Comparison of ENCODE assay signal across 14 cellular contexts in genomic region chr11:47183969-47184368, GRCh38. TPM values are rescaled to one million over a fixed set of nuclear protein-coding genes. Genes with fewer than 3 reads are reported as not detected.
DNase-seq lines count a peak whose midpoint lies in the region; ATAC-seq and TF ChIP-seq lines count a peak whose summit lies in the region.
"Had no signal": no experiment of that assay in that cellular context is flagged by ENCODE, and none has a peak within 500 bp of the region (broad histone marks: within the 10 kb centered on the region; RNA-seq: fewer than 3 reads in every experiment).

No MANE protein-coding gene starts in this region.

- H3K27me3 Mint-ChIP-seq in progenitor cell of endocrine pancreas = no peaks in the 10 kb centered on the region

- peaks cover 35 to 68% (median 54%) of the 10 kb centered on the region in 10 experiments for H3K4me1 ChIP-seq in BLaER1 treated with 17β-estradiol and CSF1 and Interleukin-3, amounts not matched to agents 10 nM and 100 nM
- peaks cover 6% of the 10 kb centered on the region for H3K4me1 ChIP-seq in RWPE2 (ENCODE audit: insufficient read depth, poor library complexity, severe bottlenecking)
- peaks cover 0 to 79% of the 10 kb centered on the region in 2 donors for H3K4me1 ChIP-seq in right atrium auricular region

- peak overlapping the region in 10 of 11 experiments; percentile 19 to 91 (median 85); a peak in 16 of 22 replicates for H3K9ac ChIP-seq in BLaER1 treated with 17β-estradiol and CSF1 and Interleukin-3, amounts not matched to agents 10 nM and 100 nM

- no peaks in the 10 kb centered on the region for H3K9me3 Mint-ChIP-seq in progenitor cell of endocrine pancreas (ENCODE audit: low read depth)

- H3K27me3 ChIP-seq in BLaER1 treated with 17β-estradiol and CSF1 and Interleukin-3, amounts not matched to agents 10 nM and 100 nM = peaks cover 0 to 7% (median 0%) of the 10 kb centered on the region in 11 experiments; a peak in 3 of 22 replicates
- H3K27me3 ChIP-seq in RWPE2 (ENCODE audit: insufficient read depth, poor library complexity, severe bottlenecking) = no peaks in the 10 kb centered on the region
- H3K27me3 ChIP-seq in right atrium auricular region = no peaks in the 10 kb centered on the region
- H3K27me3 ChIP-seq: foreskin keratinocyte had no signal

- H4K20me1 ChIP-seq in BLaER1 treated with 17β-estradiol and CSF1 and Interleukin-3, amounts not matched to agents 10 nM and 100 nM = peaks cover 0 to 22% (median 0%) of the 10 kb centered on the region in 11 experiments; a peak in 7 of 22 replicates

- no peak overlapping the region for H3K27ac Mint-ChIP-seq in progenitor cell of endocrine pancreas

- peaks cover 18% of the 10 kb centered on the region for H3K4me1 Mint-ChIP-seq in progenitor cell of endocrine pancreas (ENCODE audit: low read depth)

- H3K27ac ChIP-seq in BLaER1 treated with 17β-estradiol and CSF1 and Interleukin-3, amounts not matched to agents 10 nM and 100 nM = peak overlapping the region in 9 of 11 experiments; percentile 57 to 84 (median 81); a peak in 16 of 22 replicates
- H3K27ac ChIP-seq in RWPE2 (ENCODE audit: poor library complexity, severe bottlenecking) (peak overlapping the region; percentile 91), right atrium auricular region (peak overlapping the region; percentile 93 to 99)
- H3K27ac ChIP-seq: foreskin keratinocyte had no signal

- TF ChIP-seq CTCF in RWPE2 (IDR thresholded peaks at IDR 0.05; ENCODE audit: poor library complexity, severe bottlenecking) = no peak
- no peak for TF ChIP-seq CTCF in right atrium auricular region (IDR thresholded peaks at IDR 0.05)
- no peak for TF ChIP-seq CTCF in progenitor cell of endocrine pancreas (IDR thresholded peaks at IDR 0.05; ENCODE audit: unreplicated experiment)

- peaks cover 2% of the 10 kb centered on the region for H3K36me3 Mint-ChIP-seq in progenitor cell of endocrine pancreas (ENCODE audit: insufficient read depth)

- peak overlapping the region; percentile 80 to 100 (median 97) for H3K4me2 ChIP-seq in BLaER1 treated with 17β-estradiol and CSF1 and Interleukin-3, amounts not matched to agents 10 nM and 100 nM

- H3K36me3 ChIP-seq in BLaER1 treated with 17β-estradiol and CSF1 and Interleukin-3, amounts not matched to agents 10 nM and 100 nM = peaks cover 0 to 30% (median 20%) of the 10 kb centered on the region in 11 experiments; a peak in 14 of 22 replicates
- peaks cover 13% of the 10 kb centered on the region for H3K36me3 ChIP-seq in RWPE2 (ENCODE audit: low read depth)
- peaks cover 20% of the 10 kb centered on the region for H3K36me3 ChIP-seq in right atrium auricular region

- DNase-seq in RWPE2 (ENCODE audit: low spot score) = no peak
- no peak for DNase-seq in right atrium auricular region (ENCODE audit: low spot score)
- DNase-seq in progenitor cell of endocrine pancreas (ENCODE audit: low spot score, unreplicated experiment) = no peak
- DNase-seq in NOMO-1 (lab: John Stamatoyannopoulos, UW; ENCODE audit: unreplicated experiment in 2 of 2) = no peak
- DNase-seq in globus pallidus (ENCODE audit: low spot score) = no peak
- DNase-seq: DMS79, foreskin keratinocyte, kidney, NCI-H2227 treated with DMSO at 0.1 percent for 48 hours, SW 1271 had no signal

- no peaks in the 10 kb centered on the region for H3K9me3 ChIP-seq in BLaER1 treated with 17β-estradiol and CSF1 and Interleukin-3, amounts not matched to agents 10 nM and 100 nM (replicated peaks in 1 of 11)
- H3K9me3 ChIP-seq in RWPE2 (ENCODE audit: severe bottlenecking) (no peaks in the 10 kb centered on the region), right atrium auricular region (no peaks in the 10 kb centered on the region)

- peak overlapping the region; percentile 78 for H3K4me3 Mint-ChIP-seq in progenitor cell of endocrine pancreas (ENCODE audit: low read depth)

- peak overlapping the region in 5 of 10 experiments; percentile 1 to 82 (median 80); a peak in 3 of 20 replicates for H3K4me3 ChIP-seq in BLaER1 treated with 17β-estradiol and CSF1 and Interleukin-3, amounts not matched to agents 10 nM and 100 nM
- no peak overlapping the region for H3K4me3 ChIP-seq in RWPE2 (ENCODE audit: severe bottlenecking)
- no peak overlapping the region for H3K4me3 ChIP-seq in right atrium auricular region

- ATAC-seq in RWPE2 (ENCODE audit: low read depth) (no peak), GM18867 (IDR thresholded peaks at IDR 0.05; ENCODE audit: unreplicated experiment) (no peak), HG02973 (IDR thresholded peaks at IDR 0.05; ENCODE audit: unreplicated experiment) (no peak)
- ATAC-seq: activated CD4-positive, CD25-positive, alpha-beta regulatory T cell treated with anti-CD3 and anti-CD28 coated beads, Interleukin-2, amount 50 U/mL, for 24 hours had no signal

RNA-seq across cellular contexts. Expression of gene PACSIN3, which starts 2.3 kb away (rescaled TPM):
- total RNA-seq in right atrium auricular region (100 to 1,000 TPM; 107 to 186 TPM), progenitor cell of endocrine pancreas (54.1 and 59.6 TPM in 2 replicates)

RNA-seq across cellular contexts. Expression of gene ARFGAP2, which starts 7.3 kb away (rescaled TPM):
- total RNA-seq in right atrium auricular region (10 to 100 TPM; 75.1 to 78.0 TPM), progenitor cell of endocrine pancreas (109 and 112 TPM in 2 replicates)

RNA-seq across cellular contexts. Expression of gene DDB2, which starts 30.8 kb away (rescaled TPM):
- total RNA-seq in right atrium auricular region (10 to 100 TPM in 1 of 2 donors, 1 to 10 TPM in 1; 8.8 to 12.0 TPM), progenitor cell of endocrine pancreas (31.4 and 32.0 TPM in 2 replicates)
